ENCODE assay signal across 18 cellular contexts in genomic region chrX:35098419-35098818, GRCh38.
DNase-seq lines count a peak whose midpoint lies in the region; ATAC-seq and TF ChIP-seq lines count a peak whose summit lies in the region.
"Had no signal": no experiment of that assay in that cellular context is flagged by ENCODE, and none has a peak within 500 bp of the region (broad histone marks: within the 10 kb centered on the region; RNA-seq: fewer than 3 reads in every experiment).

No MANE protein-coding gene starts in this region.

- no peaks in the 10 kb centered on the region for H3K4me1 ChIP-seq in RWPE2 (ENCODE audit: insufficient read depth, poor library complexity, severe bottlenecking)
- H3K4me1 ChIP-seq: colonic mucosa, gastrocnemius medialis, pancreas, tibial artery had no signal

- DNase-seq in GM03348 (ENCODE audit: low spot score) = peak; percentile 3
- no peak for DNase-seq in RWPE2 (ENCODE audit: low spot score)
- peak; percentile 3 for DNase-seq in fibroblast of peridontal ligament (ENCODE audit: extremely low read depth)
- no peak for DNase-seq in retinal pigment epithelial cell (ENCODE audit: low read depth)
- no peak for DNase-seq in lower leg skin (ENCODE audit: low spot score in 2 of 2)
- no peak for DNase-seq in activated CD4-positive, alpha-beta T cell treated with anti-CD3 and anti-CD28 coated beads for 48 hours
- no peak for DNase-seq in NCI-H748 treated with DMSO at 0.1 percent for 48 hours (lab: John Stamatoyannopoulos, UW)
- DNase-seq: activated CD8-positive, alpha-beta memory T cell treated with anti-CD3 and anti-CD28 coated beads for 24 hours; activated T-cell treated with anti-CD3 and anti-CD28 coated beads, Interleukin-2, amount 50 U/mL, for 48 hours; colonic mucosa; gastrocnemius medialis; hypothalamus; MG63; NCI-H1436; pancreas; stimulated activated naive CD4-positive, alpha-beta T cell; tibial artery had no signal

- ATAC-seq in RWPE2 (ENCODE audit: low read depth) = no peak
- ATAC-seq: activated CD4-positive, CD25-positive, alpha-beta regulatory T cell treated with anti-CD3 and anti-CD28 coated beads, Interleukin-2, amount 50 U/mL, for 24 hours; gastrocnemius medialis; pancreas had no signal

- no peaks in the 10 kb centered on the region for H3K27me3 ChIP-seq in RWPE2 (ENCODE audit: insufficient read depth, poor library complexity, severe bottlenecking)
- H3K27me3 ChIP-seq: colonic mucosa, gastrocnemius medialis, MG63, tibial artery had no signal

- H3K4me3 ChIP-seq in RWPE2 (ENCODE audit: severe bottlenecking) (no peak overlapping the region), retinal pigment epithelial cell (ENCODE audit: low read length) (no peak overlapping the region), lower leg skin (ENCODE audit: low read depth, poor library complexity, severe bottlenecking) (no peak overlapping the region)
- H3K4me3 ChIP-seq: colonic mucosa, gastrocnemius medialis, MG63, pancreas, tibial artery had no signal

- TF ChIP-seq CTCF in RWPE2 (IDR thresholded peaks at IDR 0.05; ENCODE audit: poor library complexity, severe bottlenecking) (peak; percentile 5), retinal pigment epithelial cell (conservative IDR thresholded peaks at IDR 0.05; ENCODE audit: low read depth, low read length) (peak; percentile 29), lower leg skin (IDR thresholded peaks at IDR 0.05) (no peak)

- H3K9me3 ChIP-seq in RWPE2 (ENCODE audit: severe bottlenecking) = no peaks in the 10 kb centered on the region
- H3K9me3 ChIP-seq: colonic mucosa, gastrocnemius medialis, MG63, pancreas, tibial artery had no signal

- intact Hi-C loops in lower leg skin (cut with DNase I; ENCODE audit: low total_unique reads) = no loop called here

- TF ChIP-seq POLR2A in lower leg skin (IDR thresholded peaks at IDR 0.05) = no peak

- no peak overlapping the region for H3K27ac ChIP-seq in RWPE2 (ENCODE audit: poor library complexity, severe bottlenecking)
- H3K27ac ChIP-seq: colonic mucosa, gastrocnemius medialis, pancreas, tibial artery had no signal

- H3K36me3 ChIP-seq in RWPE2 (ENCODE audit: low read depth) = no peaks in the 10 kb centered on the region
- H3K36me3 ChIP-seq: colonic mucosa, gastrocnemius medialis, MG63, pancreas, tibial artery had no signal

Comparison
In these comparisons a context has a peak if more than half of its experiments do, and no peak if none do; other contexts are left out.
1. DNase-seq: peak in GM03348 (single experiment) and fibroblast of peridontal ligament (single experiment); none in RWPE2 (single experiment), retinal pigment epithelial cell (single experiment), lower leg skin (0 of 2), activated CD4-positive, alpha-beta T cell treated with anti-CD3 and anti-CD28 coated beads for 48 hours (single experiment) and NCI-H748 treated with DMSO at 0.1 percent for 48 hours (single experiment).
2. CTCF ChIP-seq: peak in RWPE2 (single experiment) and retinal pigment epithelial cell (single experiment); none in lower leg skin (0 of 3).